ENCODE assay signal across 1 cellular context in the genomic region with DNA sequence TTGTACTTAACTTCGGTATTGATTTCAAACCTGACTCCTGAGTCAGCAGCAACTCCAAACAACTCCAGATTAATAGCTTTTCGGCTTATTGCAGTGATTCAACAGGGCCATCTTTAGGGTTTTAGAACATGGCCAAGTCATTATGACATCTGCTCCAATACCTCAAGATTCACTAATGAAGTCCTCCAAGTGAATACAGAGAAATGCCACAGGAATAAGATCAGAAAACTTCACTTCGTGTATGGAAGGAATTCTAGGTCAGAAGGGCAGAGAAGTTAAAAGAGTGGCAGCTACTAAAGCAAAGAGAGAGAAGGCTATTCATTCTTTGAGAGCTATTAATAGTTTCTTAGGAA.
TF ChIP-seq lines count a peak whose summit lies in the region.

No MANE protein-coding gene starts in this region.

TF ChIP-seq in A549, 52 proteins besides CTCF, POLR2A, EP300 and RAD21 (continued from another document):
- TF ChIP-seq, protein P1, sequence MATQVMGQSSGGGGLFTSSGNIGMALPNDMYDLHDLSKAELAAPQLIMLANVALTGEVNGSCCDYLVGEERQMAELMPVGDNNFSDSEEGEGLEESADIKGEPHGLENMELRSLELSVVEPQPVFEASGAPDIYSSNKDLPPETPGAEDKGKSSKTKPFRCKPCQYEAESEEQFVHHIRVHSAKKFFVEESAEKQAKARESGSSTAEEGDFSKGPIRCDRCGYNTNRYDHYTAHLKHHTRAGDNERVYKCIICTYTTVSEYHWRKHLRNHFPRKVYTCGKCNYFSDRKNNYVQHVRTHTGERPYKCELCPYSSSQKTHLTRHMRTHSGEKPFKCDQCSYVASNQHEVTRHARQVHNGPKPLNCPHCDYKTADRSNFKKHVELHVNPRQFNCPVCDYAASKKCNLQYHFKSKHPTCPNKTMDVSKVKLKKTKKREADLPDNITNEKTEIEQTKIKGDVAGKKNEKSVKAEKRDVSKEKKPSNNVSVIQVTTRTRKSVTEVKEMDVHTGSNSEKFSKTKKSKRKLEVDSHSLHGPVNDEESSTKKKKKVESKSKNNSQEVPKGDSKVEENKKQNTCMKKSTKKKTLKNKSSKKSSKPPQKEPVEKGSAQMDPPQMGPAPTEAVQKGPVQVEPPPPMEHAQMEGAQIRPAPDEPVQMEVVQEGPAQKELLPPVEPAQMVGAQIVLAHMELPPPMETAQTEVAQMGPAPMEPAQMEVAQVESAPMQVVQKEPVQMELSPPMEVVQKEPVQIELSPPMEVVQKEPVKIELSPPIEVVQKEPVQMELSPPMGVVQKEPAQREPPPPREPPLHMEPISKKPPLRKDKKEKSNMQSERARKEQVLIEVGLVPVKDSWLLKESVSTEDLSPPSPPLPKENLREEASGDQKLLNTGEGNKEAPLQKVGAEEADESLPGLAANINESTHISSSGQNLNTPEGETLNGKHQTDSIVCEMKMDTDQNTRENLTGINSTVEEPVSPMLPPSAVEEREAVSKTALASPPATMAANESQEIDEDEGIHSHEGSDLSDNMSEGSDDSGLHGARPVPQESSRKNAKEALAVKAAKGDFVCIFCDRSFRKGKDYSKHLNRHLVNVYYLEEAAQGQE (IDR thresholded peaks at IDR 0.05), result no peak
- TF ChIP-seq CEBPB (IDR thresholded peaks at IDR 0.05) (no peak), CBX2 (IDR thresholded peaks at IDR 0.05; ENCODE audit: borderline replicate concordance, low read depth) (no peak)
